ENCODE assay signal across 18 cellular contexts in the genomic region with DNA sequence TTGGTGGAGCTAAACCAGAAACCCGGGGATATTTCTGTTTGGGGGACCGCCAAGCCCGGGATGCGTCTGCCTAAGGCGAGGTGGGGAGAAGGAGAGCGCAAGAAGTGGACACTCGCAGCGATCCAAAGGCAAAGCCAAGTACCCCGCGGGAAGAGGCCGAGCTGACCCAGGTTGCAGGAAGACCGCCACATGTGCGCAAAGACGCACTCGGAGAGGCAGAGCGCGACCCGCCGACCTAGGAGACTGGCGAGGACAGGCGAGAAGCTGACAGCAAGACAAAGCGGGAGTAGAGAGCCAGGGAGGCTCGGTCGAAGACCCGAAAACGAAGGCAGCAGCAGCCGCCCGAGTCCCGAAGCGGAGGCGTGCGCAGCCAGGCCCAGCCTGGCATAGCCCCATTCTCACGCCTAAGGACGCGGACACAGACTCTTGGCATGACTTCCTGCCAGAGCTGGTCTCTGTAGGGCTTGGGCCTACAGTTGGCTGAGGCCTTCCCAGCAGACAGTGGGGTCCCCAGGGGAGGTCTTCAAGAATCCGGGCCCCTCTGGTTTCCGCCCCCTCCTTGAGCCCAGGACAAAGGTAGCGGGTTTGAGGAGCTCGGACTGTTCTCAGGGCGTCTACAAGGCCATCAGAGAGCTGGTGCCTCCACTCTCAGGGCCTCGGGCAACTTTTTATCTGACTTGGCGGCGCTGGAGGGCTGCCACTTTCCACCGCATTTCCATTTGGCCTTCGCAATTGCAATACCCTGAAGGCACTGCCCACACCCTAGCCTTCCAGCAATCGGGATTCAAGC. TPM values are rescaled to one million over a fixed set of nuclear protein-coding genes. Genes with fewer than 3 reads are reported as not detected.
A peak's percentile ranks its signal among the peaks of the same experiment; 100 is the strongest.
DNase-seq lines count a peak whose midpoint lies in the region; ATAC-seq and TF ChIP-seq lines count a peak whose summit lies in the region.
"Had no signal": no experiment of that assay in that cellular context is flagged by ENCODE, and none has a peak within 500 bp of the region (broad histone marks: within the 10 kb centered on the region; RNA-seq: fewer than 3 reads in every experiment).

No MANE protein-coding gene starts in this region.

- H3K9me3 Mint-ChIP-seq in natural killer cell = no peaks in the 10 kb centered on the region
- no peaks in the 10 kb centered on the region for H3K9me3 Mint-ChIP-seq in natural killer cell treated with Interleukin-12 subunit alpha and Interleukin-12 subunit beta and Interleukin-15 and Interleukin-18, amount 100 ng/mL, for 72 hours
- H3K9me3 Mint-ChIP-seq: activated CD4-positive, alpha-beta memory T cell treated with anti-CD3 and anti-CD28 coated beads, Interleukin-2, amount 10 ng/mL, durations not matched to agents 7 days and 5 days; CD8-positive, alpha-beta T cell; HFFc6 had no signal

- H2AK5ac ChIP-seq in mesendoderm (ENCODE audit: low read length) = no peak overlapping the region

- no peak overlapping the region for H3K18ac ChIP-seq in mesendoderm (ENCODE audit: low read length)

- H3K9me3 ChIP-seq in adrenal gland (replicated peaks in 1 of 3) = no peaks in the 10 kb centered on the region
- H3K9me3 ChIP-seq: A549, prostate gland, upper lobe of right lung had no signal

- TF ChIP-seq CTCF in natural killer cell (IDR thresholded peaks at IDR 0.05) (no peak), adrenal gland (IDR thresholded peaks at IDR 0.05) (no peak)

- H2BK120ac ChIP-seq in mesendoderm (ENCODE audit: low read depth, low read length) = no peak overlapping the region

- no peak overlapping the region for H3K23ac ChIP-seq in mesendoderm (ENCODE audit: low read length)

- 51 to 93% (median 75%) methylated on average over 13 to 46 of the region's 46 CpGs for WGBS in adrenal gland, 4 donors
- no CpG with 5 or more reads among the region's 46 CpGs for WGBS in mesendoderm (ENCODE audit: extremely low coverage, insufficient coverage, low lambda C conversion rate)

- ATAC-seq in natural killer cell = no peak
- ATAC-seq in natural killer cell treated with Interleukin-12 subunit alpha and Interleukin-12 subunit beta and Interleukin-15 and Interleukin-18, amount 100 ng/mL, for 72 hours = no peak
- ATAC-seq in HG02938 (IDR thresholded peaks at IDR 0.05; ENCODE audit: unreplicated experiment) = no peak
- ATAC-seq in HG03460 (IDR thresholded peaks at IDR 0.05; ENCODE audit: unreplicated experiment) = no peak
- ATAC-seq: A549; CD8-positive, alpha-beta T cell; left ventricle myocardium superior had no signal

- H3K4me1 ChIP-seq in adrenal gland (replicated peaks in 1 of 2) = peaks cover 0 to 15% of the 10 kb centered on the region in 2 donors
- peaks cover 4% of the 10 kb centered on the region for H3K4me1 ChIP-seq in mesendoderm (ENCODE audit: control insufficient read depth, low read depth, low read length)
- H3K4me1 ChIP-seq: upper lobe of right lung had no signal

- no peak overlapping the region for H2BK5ac ChIP-seq in mesendoderm (ENCODE audit: low read length)

- no peak overlapping the region for H3K56ac ChIP-seq in mesendoderm (ENCODE audit: low read length)

- H3K4me1 Mint-ChIP-seq in natural killer cell = peaks cover 17 to 23% of the 10 kb centered on the region in 2 donors
- H3K4me1 Mint-ChIP-seq in natural killer cell treated with Interleukin-12 subunit alpha and Interleukin-12 subunit beta and Interleukin-15 and Interleukin-18, amount 100 ng/mL, for 72 hours (ENCODE audit: low read depth in 2 of 2) = peaks cover 10 to 23% of the 10 kb centered on the region in 2 donors

- H3K4ac ChIP-seq in mesendoderm (ENCODE audit: low read depth, low read length) = no peak overlapping the region

- no peak for TF ChIP-seq POLR2A in adrenal gland (IDR thresholded peaks at IDR 0.05)

- no peaks in the 10 kb centered on the region for H3K79me1 ChIP-seq in mesendoderm (ENCODE audit: low read length)

- H3K9ac ChIP-seq in mesendoderm (ENCODE audit: low read length) = no peak overlapping the region

- peak overlapping the region; percentile 49 for H3K4me3 Mint-ChIP-seq in natural killer cell
- no peak overlapping the region for H3K4me3 Mint-ChIP-seq in natural killer cell treated with Interleukin-12 subunit alpha and Interleukin-12 subunit beta and Interleukin-15 and Interleukin-18, amount 100 ng/mL, for 72 hours
- H3K4me3 Mint-ChIP-seq: activated CD4-positive, alpha-beta memory T cell treated with anti-CD3 and anti-CD28 coated beads, Interleukin-2, amount 10 ng/mL, durations not matched to agents 7 days and 5 days had no signal

- intact Hi-C loops in natural killer cell (cut with micrococcal nuclease) (loop anchor here (5.0 kb wide), 1 partner anchor 40 kb away; no protein-coding TSS in a partner anchor), adrenal gland (cut with DNase I) (no loop called here)

- no peaks in the 10 kb centered on the region for H3K79me2 ChIP-seq in mesendoderm (ENCODE audit: control insufficient read depth, insufficient read depth, low read length)

- H3K36me3 Mint-ChIP-seq in natural killer cell = no peaks in the 10 kb centered on the region
- no peaks in the 10 kb centered on the region for H3K36me3 Mint-ChIP-seq in natural killer cell treated with Interleukin-12 subunit alpha and Interleukin-12 subunit beta and Interleukin-15 and Interleukin-18, amount 100 ng/mL, for 72 hours
- H3K36me3 Mint-ChIP-seq: CD8-positive, alpha-beta T cell had no signal

- peaks cover 10 to 42% of the 10 kb centered on the region in 2 donors for H3K27me3 Mint-ChIP-seq in natural killer cell (ENCODE audit: low read depth in 2 of 2)
- H3K27me3 Mint-ChIP-seq in natural killer cell treated with Interleukin-12 subunit alpha and Interleukin-12 subunit beta and Interleukin-15 and Interleukin-18, amount 100 ng/mL, for 72 hours = peaks cover 0 to 31% of the 10 kb centered on the region in 2 donors
- H3K27me3 Mint-ChIP-seq: activated CD4-positive, alpha-beta memory T cell treated with anti-CD3 and anti-CD28 coated beads, Interleukin-2, amount 10 ng/mL, durations not matched to agents 7 days and 5 days had no signal

- H3K4me3 ChIP-seq in adrenal gland (no peak overlapping the region), mesendoderm (ENCODE audit: low read length) (no peak overlapping the region)
- H3K4me3 ChIP-seq: A549 had no signal

- no peaks in the 10 kb centered on the region for H3K36me3 ChIP-seq in adrenal gland (replicated peaks in 1 of 2)
- no peaks in the 10 kb centered on the region for H3K36me3 ChIP-seq in mesendoderm (ENCODE audit: control insufficient read depth, insufficient read depth, low read length)
- H3K36me3 ChIP-seq: prostate gland, upper lobe of right lung had no signal

- DNase-seq in natural killer cell (no peak), adrenal gland (peak in 6 of 7 donors; percentile 61 to 77 (median 66)), mesendoderm (peak; percentile 32), putamen (ENCODE audit: low spot score) (no peak), kidney glomerular epithelial cell (lab: John Stamatoyannopoulos, UW) (no peak)
- no peak for DNase-seq in natural killer cell treated with Interleukin-12 subunit alpha and Interleukin-12 subunit beta and Interleukin-15 and Interleukin-18, amount 100 ng/mL, for 72 hours (ENCODE audit: low spot score)
- DNase-seq: activated CD4-positive, alpha-beta memory T cell treated with anti-CD3 and anti-CD28 coated beads, Interleukin-2, amount 10 ng/mL, durations not matched to agents 7 days and 5 days; CD8-positive, alpha-beta T cell; central memory CD4-positive, alpha-beta T cell; HFFc6; left ventricle myocardium superior; NCI-H1092; NCI-H748 treated with DMSO at 0.1 percent for 48 hours; upper lobe of right lung had no signal

- H4K5ac ChIP-seq in mesendoderm (ENCODE audit: low read length) = no peak overlapping the region

- peak overlapping the region in 2 of 5 donors; percentile 66 to 77 for H3K27ac ChIP-seq in adrenal gland
- no peak overlapping the region for H3K27ac ChIP-seq in mesendoderm (ENCODE audit: low read depth, low read length)
- H3K27ac ChIP-seq: upper lobe of right lung had no signal

- no peak overlapping the region for H4K8ac ChIP-seq in mesendoderm (ENCODE audit: low read depth, low read length)

- no peak overlapping the region for H2BK15ac ChIP-seq in mesendoderm (replicated peaks; ENCODE audit: low read depth)

- no peak overlapping the region for H3K27ac Mint-ChIP-seq in natural killer cell
- no peak overlapping the region for H3K27ac Mint-ChIP-seq in natural killer cell treated with Interleukin-12 subunit alpha and Interleukin-12 subunit beta and Interleukin-15 and Interleukin-18, amount 100 ng/mL, for 72 hours
- H3K27ac Mint-ChIP-seq: activated CD4-positive, alpha-beta memory T cell treated with anti-CD3 and anti-CD28 coated beads, Interleukin-2, amount 10 ng/mL, durations not matched to agents 7 days and 5 days; CD8-positive, alpha-beta T cell; HFFc6 had no signal

- no peak overlapping the region for H3K4me2 ChIP-seq in mesendoderm (ENCODE audit: low read length)
- H3K4me2 ChIP-seq: A549 had no signal

- H3K27me3 ChIP-seq in adrenal gland (peaks cover 46% of the 10 kb centered on the region), mesendoderm (ENCODE audit: insufficient read depth, low read length, poor library complexity) (peaks cover 3% of the 10 kb centered on the region)
- H3K27me3 ChIP-seq: upper lobe of right lung had no signal

RNA-seq across cellular contexts. Expression of gene BCOR, which starts 49.8 kb away (rescaled TPM):
- total RNA-seq in natural killer cell (10 to 100 TPM; 20.0 to 35.2 (median 29.2) TPM), adrenal gland (10 to 100 TPM; 21.7 to 42.9 (median 30.6) TPM)
- total RNA-seq in natural killer cell treated with Interleukin-12 subunit alpha and Interleukin-12 subunit beta and Interleukin-15 and Interleukin-18, amount 100 ng/mL, for 72 hours = 10 to 100 TPM; 52.3 to 56.7 TPM
- 10 to 100 TPM; 13.7 to 16.0 (median 14.0) TPM for polyA plus RNA-seq in adrenal gland
- polyA plus RNA-seq in mesendoderm (2013, experiment 1 of 2) = 14.6 TPM
- 14.9 TPM for polyA plus RNA-seq in mesendoderm (2013, experiment 2 of 2)

Comparison
In these comparisons a context has a peak if more than half of its experiments do, and no peak if none do; other contexts are left out.
1. DNase-seq: peak in adrenal gland (6 of 7) and mesendoderm (single experiment); none in natural killer cell (single experiment), natural killer cell treated with Interleukin-12 subunit alpha and Interleukin-12 subunit beta and Interleukin-15 and Interleukin-18, amount 100 ng/mL, for 72 hours (single experiment), putamen (single experiment) and kidney glomerular epithelial cell (single experiment).